In genomic region chr6:127737768-127738167, GRCh38 we compare ENCODE assay signal across 21 cellular contexts.
DNase-seq lines count a peak whose midpoint lies in the region; ATAC-seq lines count a peak whose summit lies in the region.
"Had no signal": no experiment of that assay in that cellular context is flagged by ENCODE, and none has a peak within 500 bp of the region (broad histone marks: within the 10 kb centered on the region; RNA-seq: fewer than 3 reads in every experiment).

No MANE protein-coding gene starts in this region.

- peaks cover 0 to 29% (median 3%) of the 10 kb centered on the region in 3 donors for H3K36me3 Mint-ChIP-seq in CD8-positive, alpha-beta memory T cell
- H3K36me3 Mint-ChIP-seq in activated T-helper 17 cell treated with anti-CD3 and anti-CD28 coated beads, Interleukin-2, amount 50 U/mL, for 72 hours (ENCODE audit: low read depth), result peaks cover 26% of the 10 kb centered on the region

- H3K27ac Mint-ChIP-seq in CD8-positive, alpha-beta memory T cell, result peak overlapping the region in 7 of 8 donors; percentile 3 to 81 (median 56)
- peak overlapping the region; percentile 65 for H3K27ac Mint-ChIP-seq in activated T-helper 17 cell treated with anti-CD3 and anti-CD28 coated beads, Interleukin-2, amount 50 U/mL, for 72 hours

- POLR2A ChIA-PET in CD8-positive, alpha-beta memory T cell (lab: Charles Lee), result no interaction called here

- H3K9me3 ChIP-seq in CD8-positive, alpha-beta memory T cell (ENCODE audit: low read length), result no peaks in the 10 kb centered on the region
- H3K9me3 ChIP-seq: Caco-2, colonic mucosa, MG63, sigmoid colon, thyroid gland had no signal

- no peak for DNase-seq in CD8-positive, alpha-beta memory T cell
- DNase-seq in HS-27A (ENCODE audit: low read depth) (peak; percentile 55), left colon (peak in 1 of 2 donors; percentile 4), DMS153 (lab: John Stamatoyannopoulos, UW) (no peak), T-helper 9 cell (no peak)
- DNase-seq: activated gamma-delta T cell; AML-193; Caco-2; colonic mucosa; foreskin melanocyte; GOT3; mesenchymal stem cell; MG63; NCI-H146; sigmoid colon; stimulated activated naive CD4-positive, alpha-beta T cell treated with Interleukin-2 at 50 U/mL for 16 hours had no signal

- no peaks in the 10 kb centered on the region for H3K27me3 Mint-ChIP-seq in CD8-positive, alpha-beta memory T cell
- no peaks in the 10 kb centered on the region for H3K27me3 Mint-ChIP-seq in activated T-helper 17 cell treated with anti-CD3 and anti-CD28 coated beads, Interleukin-2, amount 50 U/mL, for 72 hours

- no peak overlapping the region for H3K4me3 Mint-ChIP-seq in CD8-positive, alpha-beta memory T cell
- H3K4me3 Mint-ChIP-seq in activated T-helper 17 cell treated with anti-CD3 and anti-CD28 coated beads, Interleukin-2, amount 50 U/mL, for 72 hours, result no peak overlapping the region
- H3K4me3 Mint-ChIP-seq: nephron had no signal

- no peak overlapping the region for H3K4me3 ChIP-seq in CD8-positive, alpha-beta memory T cell (ENCODE audit: low read length)
- H3K4me3 ChIP-seq: colonic mucosa, MG63, sigmoid colon, thyroid gland had no signal

- H3K36me3 ChIP-seq in CD8-positive, alpha-beta memory T cell (ENCODE audit: insufficient read depth, low read length), result no peaks in the 10 kb centered on the region
- H3K36me3 ChIP-seq: colonic mucosa, MG63, sigmoid colon, thyroid gland had no signal

- H3K27me3 ChIP-seq in CD8-positive, alpha-beta memory T cell (ENCODE audit: insufficient read depth, low read length, poor library complexity, severe bottlenecking), result no peaks in the 10 kb centered on the region
- H3K27me3 ChIP-seq: colonic mucosa, MG63, sigmoid colon, thyroid gland had no signal

- peaks cover 12% of the 10 kb centered on the region for H3K4me1 ChIP-seq in CD8-positive, alpha-beta memory T cell (ENCODE audit: insufficient read depth, low read length)
- H3K4me1 ChIP-seq: Caco-2, colonic mucosa, thyroid gland had no signal

- CTCF ChIA-PET in CD8-positive, alpha-beta memory T cell (lab: Charles Lee), result interaction anchor here (0.9 to 3.9 kb wide), 7 partner anchors 10 to 599 kb away, joined by 3 to 27 read pairs (median 4); no protein-coding TSS in a partner anchor

- no peak for ATAC-seq in activated T-helper 17 cell treated with anti-CD3 and anti-CD28 coated beads, Interleukin-2, amount 50 U/mL, for 72 hours (replicated peaks)
- ATAC-seq in left colon (peak; percentile 56), GM18909 (IDR thresholded peaks at IDR 0.05; ENCODE audit: poor library complexity, unreplicated experiment) (no peak)
- ATAC-seq: activated CD4-positive, CD25-positive, alpha-beta regulatory T cell treated with anti-CD3 and anti-CD28 coated beads, Interleukin-2, amount 50 U/mL, for 24 hours had no signal

- no peaks in the 10 kb centered on the region for H3K9me3 Mint-ChIP-seq in CD8-positive, alpha-beta memory T cell
- no peaks in the 10 kb centered on the region for H3K9me3 Mint-ChIP-seq in activated T-helper 17 cell treated with anti-CD3 and anti-CD28 coated beads, Interleukin-2, amount 50 U/mL, for 72 hours
- H3K9me3 Mint-ChIP-seq: nephron had no signal

- intact Hi-C loops in left colon (cut with DNase I, micrococcal nuclease), result loop anchor here in 1 of 2 donors (10.0 kb wide), 1 partner anchor 997 kb away; no protein-coding TSS in a partner anchor

- peaks cover 44 to 78% (median 71%) of the 10 kb centered on the region in 3 donors for H3K4me1 Mint-ChIP-seq in CD8-positive, alpha-beta memory T cell
- H3K4me1 Mint-ChIP-seq in activated T-helper 17 cell treated with anti-CD3 and anti-CD28 coated beads, Interleukin-2, amount 50 U/mL, for 72 hours, result peaks cover 26% of the 10 kb centered on the region

- no peak overlapping the region for H3K27ac ChIP-seq in CD8-positive, alpha-beta memory T cell (ENCODE audit: low read depth, low read length)
- H3K27ac ChIP-seq: colonic mucosa, sigmoid colon had no signal
